Comparison of ENCODE assay signal across 8 cellular contexts in the genomic region with DNA sequence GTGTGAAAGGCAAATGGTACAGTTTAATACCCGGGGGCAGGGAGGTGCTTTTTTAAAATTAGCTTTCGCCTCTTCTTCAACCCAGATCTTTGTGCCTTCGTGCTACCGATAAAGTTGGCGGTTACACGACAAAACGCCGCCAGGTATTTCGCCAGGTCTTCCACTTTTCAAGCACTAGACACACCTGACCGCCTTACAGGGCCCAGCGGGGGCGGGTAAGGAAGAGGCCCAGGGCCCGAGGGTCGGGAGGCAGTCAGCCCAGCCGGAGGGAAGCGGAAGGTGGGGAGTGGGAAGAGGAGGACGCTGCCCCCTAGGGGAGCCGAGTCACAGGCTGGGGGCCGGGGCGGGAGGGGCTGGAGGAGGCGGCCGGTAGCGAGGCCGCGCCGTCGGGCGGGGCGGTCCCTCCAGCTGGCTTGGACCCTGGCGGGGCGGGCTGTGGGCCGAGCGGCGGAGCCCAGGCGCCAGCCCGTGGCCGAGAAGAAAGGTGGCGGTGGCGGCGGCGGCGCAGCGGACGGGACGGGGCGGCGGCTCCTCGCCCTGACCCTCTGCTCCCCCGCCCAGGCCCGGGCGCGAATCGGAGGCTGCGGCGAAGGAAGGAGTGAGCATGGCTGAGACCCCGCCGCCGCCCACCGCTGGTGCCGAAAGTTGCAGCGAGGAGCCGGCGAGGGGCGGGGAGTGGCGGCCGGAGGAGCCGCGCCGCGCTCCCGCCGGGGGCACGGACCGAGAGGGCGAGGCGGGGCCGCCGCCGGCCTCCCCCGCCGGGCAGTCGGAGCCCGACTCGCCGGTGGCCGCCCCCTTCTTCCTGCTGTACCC. TPM values are rescaled to one million over a fixed set of nuclear protein-coding genes. Genes with fewer than 3 reads are reported as not detected.
A peak's percentile ranks its signal among the peaks of the same experiment; 100 is the strongest.
DNase-seq lines count a peak whose midpoint lies in the region; ATAC-seq and TF ChIP-seq lines count a peak whose summit lies in the region.

No MANE protein-coding gene starts in this region.

- H2AFZ ChIP-seq in OCI-LY1 (ENCODE audit: low read length), result no peak overlapping the region

- no peaks in the 10 kb centered on the region for H3K9me2 ChIP-seq in OCI-LY1 (ENCODE audit: low read depth, low read length)

- no peak for TF ChIP-seq POLR2A in erythroblast (IDR thresholded peaks at IDR 0.05; ENCODE audit: low read length)

- H3K9me3 ChIP-seq in OCI-LY1 (ENCODE audit: low read length) (no peaks in the 10 kb centered on the region), mucosa of rectum (ENCODE audit: control insufficient read depth in 2 of 2, low read length in 2 of 2) (no peaks in the 10 kb centered on the region)

- peak; percentile 60 for TF ChIP-seq CTCF in OCI-LY1 (IDR thresholded peaks at IDR 0.05; ENCODE audit: low read length)

- in situ Hi-C loops in Caki2 (cut with HindIII; ENCODE audit: low pct_unique_long_range_greater_than_20kb, low sequenced_read_pairs), result no loop called here

- H3K36me3 Mint-ChIP-seq in activated T-cell treated with anti-CD3 and anti-CD28 coated beads, Interleukin-2, amount 50 U/mL, for 4 hours (ENCODE audit: insufficient read depth), result no peaks in the 10 kb centered on the region

- H3K4me1 Mint-ChIP-seq in activated T-cell treated with anti-CD3 and anti-CD28 coated beads, Interleukin-2, amount 50 U/mL, for 4 hours (ENCODE audit: low read depth), result peaks cover 28% of the 10 kb centered on the region
- H3K4me1 Mint-ChIP-seq in stimulated activated naive CD8-positive, alpha-beta T cell treated with anti-CD3 and anti-CD28 coated beads, Interleukin-15, amount 100 ng/mL, for 72 hours, result peaks cover 28% of the 10 kb centered on the region

- peak overlapping the region; percentile 73 for H3K4me3 ChIP-seq in OCI-LY1 (ENCODE audit: low read depth, low read length, poor library complexity, severe bottlenecking)
- H3K4me3 ChIP-seq in mucosa of rectum (ENCODE audit: low read length in 2 of 2), result peak overlapping the region; percentile 80 to 89

- ATAC-seq in GM19463 (IDR thresholded peaks at IDR 0.05; ENCODE audit: unreplicated experiment) (peak; percentile 63), HG03571 (IDR thresholded peaks at IDR 0.05; ENCODE audit: unreplicated experiment) (peak; percentile 62)
- peak; percentile 47 to 48 for ATAC-seq in activated T-cell treated with anti-CD3 and anti-CD28 coated beads, Interleukin-2, amount 50 U/mL, for 4 hours
- peak; percentile 70 for ATAC-seq in stimulated activated naive CD8-positive, alpha-beta T cell treated with anti-CD3 and anti-CD28 coated beads, Interleukin-15, amount 100 ng/mL, for 72 hours

- H3K27ac ChIP-seq in OCI-LY1 (ENCODE audit: low read depth, low read length, poor library complexity, severe bottlenecking) (peak overlapping the region; percentile 96), mucosa of rectum (ENCODE audit: low read depth in 2 of 2, low read length in 2 of 2) (peak overlapping the region; percentile 86 to 89)

- peak overlapping the region; percentile 93 for H3K27ac Mint-ChIP-seq in stimulated activated naive CD8-positive, alpha-beta T cell treated with anti-CD3 and anti-CD28 coated beads, Interleukin-15, amount 100 ng/mL, for 72 hours

- H3K36me3 ChIP-seq in OCI-LY1 (ENCODE audit: insufficient read depth, low read length) (no peaks in the 10 kb centered on the region), mucosa of rectum (ENCODE audit: control insufficient read depth in 2 of 2, insufficient read depth in 2 of 2, low read length in 2 of 2) (no peaks in the 10 kb centered on the region)

- DNase-seq in Caki2 (ENCODE audit: low read depth) (peak; percentile 72), erythroblast (lab: John Stamatoyannopoulos, UW) (peak; percentile 73 to 81)
- peak; percentile 35 for DNase-seq in activated T-cell treated with anti-CD3 and anti-CD28 coated beads, Interleukin-2, amount 50 U/mL, for 4 hours
- DNase-seq in stimulated activated naive CD8-positive, alpha-beta T cell treated with anti-CD3 and anti-CD28 coated beads, Interleukin-15, amount 100 ng/mL, for 72 hours, result peak; percentile 61 to 63

- H3K4me1 ChIP-seq in OCI-LY1 (ENCODE audit: insufficient read depth, low read length, severe bottlenecking) (peaks cover 72% of the 10 kb centered on the region), mucosa of rectum (ENCODE audit: control insufficient read depth in 2 of 2, insufficient read depth in 2 of 2, low read length in 2 of 2) (peaks cover 12 to 15% of the 10 kb centered on the region in 2 donors)

- H3K27me3 Mint-ChIP-seq in activated T-cell treated with anti-CD3 and anti-CD28 coated beads, Interleukin-2, amount 50 U/mL, for 4 hours (ENCODE audit: low read depth), result no peaks in the 10 kb centered on the region
- H3K27me3 Mint-ChIP-seq in stimulated activated naive CD8-positive, alpha-beta T cell treated with anti-CD3 and anti-CD28 coated beads, Interleukin-15, amount 100 ng/mL, for 72 hours, result no peaks in the 10 kb centered on the region

- peak overlapping the region; percentile 76 for H3K9ac ChIP-seq in OCI-LY1 (ENCODE audit: low read length)
- H3K9ac ChIP-seq in mucosa of rectum (ENCODE audit: low read depth in 1 of 2, low read length in 2 of 2), result peak overlapping the region; percentile 64 to 79

- H3K27me3 ChIP-seq in OCI-LY1 (ENCODE audit: insufficient read depth, low read length), result no peaks in the 10 kb centered on the region
- H3K27me3 ChIP-seq in mucosa of rectum (ENCODE audit: control insufficient read depth in 2 of 2, insufficient read depth in 2 of 2, low read length in 2 of 2), result no peaks in the 10 kb centered on the region

- no peaks in the 10 kb centered on the region for H3K9me3 Mint-ChIP-seq in activated T-cell treated with anti-CD3 and anti-CD28 coated beads, Interleukin-2, amount 50 U/mL, for 4 hours
- H3K9me3 Mint-ChIP-seq in stimulated activated naive CD8-positive, alpha-beta T cell treated with anti-CD3 and anti-CD28 coated beads, Interleukin-15, amount 100 ng/mL, for 72 hours, result no peaks in the 10 kb centered on the region

- H3K79me2 ChIP-seq in OCI-LY1 (ENCODE audit: insufficient read depth, low read length), result peaks cover 40% of the 10 kb centered on the region

- H3F3A ChIP-seq in OCI-LY1 (ENCODE audit: insufficient read depth, low read length), result no peaks in the 10 kb centered on the region

- peak overlapping the region; percentile 89 for H3K4me2 ChIP-seq in OCI-LY1 (ENCODE audit: low read length)

- H4K20me1 ChIP-seq in OCI-LY1 (ENCODE audit: insufficient read depth, low read length), result no peaks in the 10 kb centered on the region

- peak overlapping the region; percentile 87 for H3K4me3 Mint-ChIP-seq in activated T-cell treated with anti-CD3 and anti-CD28 coated beads, Interleukin-2, amount 50 U/mL, for 4 hours
- peak overlapping the region; percentile 90 to 94 for H3K4me3 Mint-ChIP-seq in stimulated activated naive CD8-positive, alpha-beta T cell treated with anti-CD3 and anti-CD28 coated beads, Interleukin-15, amount 100 ng/mL, for 72 hours

RNA-seq across cellular contexts. Expression of gene UTP3, which starts 16.2 kb away (rescaled TPM):
- total RNA-seq in Caki2 (2014; rRNA removed; shearing (Covaris generic); ENCODE audit: low replicate concordance), result 9.5 and 10.9 TPM in 2 replicates
- total RNA-seq in activated T-cell treated with anti-CD3 and anti-CD28 coated beads, Interleukin-2, amount 50 U/mL, for 4 hours, result 10 to 100 TPM; 49.2 to 54.8 (median 51.4) TPM

RNA-seq across cellular contexts. Expression of gene RUFY3, which starts 17.2 kb away (rescaled TPM):
- 18.2 and 42.9 TPM in 2 replicates for total RNA-seq in Caki2 (2014; rRNA removed; shearing (Covaris generic); ENCODE audit: low replicate concordance)
- total RNA-seq in activated T-cell treated with anti-CD3 and anti-CD28 coated beads, Interleukin-2, amount 50 U/mL, for 4 hours, result 1 to 10 TPM; 6.3 to 8.0 (median 7.9) TPM

RNA-seq across cellular contexts. Expression of gene JCHAIN, which starts 38.2 kb away (rescaled TPM):
- total RNA-seq in Caki2 (2014; rRNA removed; shearing (Covaris generic); ENCODE audit: low replicate concordance), result not detected in 2 replicates
- total RNA-seq in activated T-cell treated with anti-CD3 and anti-CD28 coated beads, Interleukin-2, amount 50 U/mL, for 4 hours, result 1 to 10 TPM in 2 of 3 donors, under 1 TPM in 1; 0.58 to 1.4 (median 1.1) TPM

Comparison
In these comparisons a context has a peak if more than half of its experiments do, and no peak if none do; other contexts are left out.
1. Peak in every context shown above with its lines: DNase-seq, ATAC-seq, H3K4me3 ChIP-seq and H3K27ac ChIP-seq.